Comparison of ENCODE assay signal across 8 cellular contexts in genomic region chr6:22954749-22955385, GRCh38.
DNase-seq lines count a peak whose midpoint lies in the region; ATAC-seq, FAIRE-seq and TF ChIP-seq lines count a peak whose summit lies in the region.

No MANE protein-coding gene starts in this region.

- peak overlapping the region; percentile 20 for H3K4me3 ChIP-seq in A549

- peak in 1 of 2 experiments; percentile 72; a peak in 3 of 6 replicates for ATAC-seq in A549
- peak; percentile 47 for ATAC-seq in GM19328 (IDR thresholded peaks at IDR 0.05; ENCODE audit: unreplicated experiment)
- peak; percentile 42 for ATAC-seq in HG03521 (IDR thresholded peaks at IDR 0.05; ENCODE audit: unreplicated experiment)

- peaks cover 20% of the 10 kb centered on the region for H3K4me1 Mint-ChIP-seq in activated naive CD8-positive, alpha-beta T cell treated with anti-CD3 and anti-CD28 coated beads for 36 hours
- peaks cover 68% of the 10 kb centered on the region for H3K4me1 Mint-ChIP-seq in mesothelial cell of epicardium

- H3K9me3 ChIP-seq in A549 = no peaks in the 10 kb centered on the region

- POLR2A ChIA-PET in A549 (lab: Yijun Ruan, JAX) = no interaction called here

- no peaks in the 10 kb centered on the region for H3K27me3 Mint-ChIP-seq in activated naive CD8-positive, alpha-beta T cell treated with anti-CD3 and anti-CD28 coated beads for 36 hours
- no peaks in the 10 kb centered on the region for H3K27me3 Mint-ChIP-seq in mesothelial cell of epicardium (ENCODE audit: low read depth)

- 10% methylated on average over 5 of the region's 5 CpGs for WGBS in A549 (ENCODE audit: missing lambda C conversion rate)

- peak overlapping the region; percentile 54 for H3K4me3 Mint-ChIP-seq in activated naive CD8-positive, alpha-beta T cell treated with anti-CD3 and anti-CD28 coated beads for 36 hours
- H3K4me3 Mint-ChIP-seq in mesothelial cell of epicardium = peak overlapping the region; percentile 12

- peak overlapping the region; percentile 31 to 60; a peak in 4 of 6 replicates for H3K27ac ChIP-seq in A549

- no peak for FAIRE-seq in A549 (lab: Jason Lieb, UNC)

- H3K4me1 ChIP-seq in A549 = peaks cover 6% of the 10 kb centered on the region; the same call in 1 of the 3 replicates

- peak overlapping the region; percentile 77 for H3K4me2 ChIP-seq in A549

- no peak for TF ChIP-seq EP300 in A549 (IDR thresholded peaks at IDR 0.05)

- peak overlapping the region; percentile 30 for H3K27ac Mint-ChIP-seq in activated naive CD8-positive, alpha-beta T cell treated with anti-CD3 and anti-CD28 coated beads for 36 hours
- H3K27ac Mint-ChIP-seq in mesothelial cell of epicardium = peak overlapping the region; percentile 91

- TF ChIP-seq CTCF in A549 (IDR thresholded peaks at IDR 0.05) = no peak
- TF ChIP-seq CTCF in mesothelial cell of epicardium (IDR thresholded peaks at IDR 0.05; ENCODE audit: unreplicated experiment) = no peak

- peaks cover 13% of the 10 kb centered on the region for H3K9me3 Mint-ChIP-seq in activated naive CD8-positive, alpha-beta T cell treated with anti-CD3 and anti-CD28 coated beads for 36 hours
- H3K9me3 Mint-ChIP-seq in mesothelial cell of epicardium = peaks cover 13% of the 10 kb centered on the region

- DNase-seq in A549 (ENCODE audit: low read depth in 1 of 2, low spot score in 1 of 2) (peak in 1 of 2 experiments; percentile 42), mesothelial cell of epicardium (ENCODE audit: low spot score in 2 of 2, unreplicated experiment in 2 of 2) (no peak), mucosa of gallbladder (ENCODE audit: low spot score) (no peak), Ammon's horn (ENCODE audit: low spot score) (no peak), NCI-H1436 treated with DMSO at 0.1 percent for 48 hours (lab: John Stamatoyannopoulos, UW) (no peak)
- no peak for DNase-seq in activated naive CD8-positive, alpha-beta T cell treated with anti-CD3 and anti-CD28 coated beads for 36 hours

- CTCF ChIA-PET in A549 (lab: Yijun Ruan, JAX) = no interaction called here

- no peak for TF ChIP-seq RAD21 in A549 (conservative IDR thresholded peaks at IDR 0.05 in 1 of 2, IDR thresholded peaks at IDR 0.05 in 1 of 2)

- no peak for TF ChIP-seq POLR2A in A549 (IDR thresholded peaks at IDR 0.05; ENCODE audit: low read length)

- H3K36me3 Mint-ChIP-seq in activated naive CD8-positive, alpha-beta T cell treated with anti-CD3 and anti-CD28 coated beads for 36 hours = peaks cover 3% of the 10 kb centered on the region
- peaks cover 6% of the 10 kb centered on the region for H3K36me3 Mint-ChIP-seq in mesothelial cell of epicardium

TF ChIP-seq in A549, 52 proteins besides CTCF, POLR2A, EP300 and RAD21:
- no peak for TF ChIP-seq FOSL2 (IDR thresholded peaks at IDR 0.05)
- peak; percentile 52 for TF ChIP-seq FOSL2 (CRISPR knock-in tag; IDR thresholded peaks at IDR 0.05)
- TF ChIP-seq USF2 (IDR thresholded peaks at IDR 0.05) = no peak
- TF ChIP-seq GATA3 (IDR thresholded peaks at IDR 0.05; ENCODE audit: borderline replicate concordance) = peak; percentile 48; the same call in 1 of the 2 replicates
